Comparison of ENCODE assay signal across 8 cellular contexts in genomic region chr17:83081561-83082201, GRCh38. TPM values are rescaled to one million over a fixed set of nuclear protein-coding genes. Genes with fewer than 3 reads are reported as not detected.
DNase-seq lines count a peak whose midpoint lies in the region; ATAC-seq and TF ChIP-seq lines count a peak whose summit lies in the region.

No MANE protein-coding gene starts in this region.

- no peaks in the 10 kb centered on the region for H3K9me2 ChIP-seq in SU-DHL-6 (replicated peaks; ENCODE audit: insufficient read depth, low read length)

- H4K20me1 ChIP-seq in SU-DHL-6 (ENCODE audit: low read depth, low read length) = no peaks in the 10 kb centered on the region

- H3F3A ChIP-seq in SU-DHL-6 (ENCODE audit: insufficient read depth) = peaks cover 11% of the 10 kb centered on the region

- ATAC-seq in GM18907 (IDR thresholded peaks at IDR 0.05; ENCODE audit: unreplicated experiment) = no peak

- no peaks in the 10 kb centered on the region for H3K9me3 ChIP-seq in SU-DHL-6 (ENCODE audit: insufficient read depth, low read length)

- TF ChIP-seq CTCF in SU-DHL-6 (IDR thresholded peaks at IDR 0.05; ENCODE audit: insufficient read depth, low read length, poor library complexity, severe bottlenecking) (no peak), fibroblast of pulmonary artery (IDR thresholded peaks at IDR 0.05; ENCODE audit: low read length, missing control alignments) (no peak)

- H3K4me3 ChIP-seq in SU-DHL-6 (ENCODE audit: insufficient read depth, low read length, poor library complexity, severe bottlenecking) = no peak overlapping the region
- peak overlapping the region; percentile 59 for H3K4me3 ChIP-seq in fibroblast of pulmonary artery (replicated peaks; ENCODE audit: low read depth, low read length)

- intact Hi-C loops in posterior vena cava (cut with DNase I) = no loop called here

- peak overlapping the region; percentile 53 for H3K4me2 ChIP-seq in SU-DHL-6 (ENCODE audit: low read depth, low read length, poor library complexity, severe bottlenecking)

- no peaks in the 10 kb centered on the region for H3K36me3 ChIP-seq in SU-DHL-6 (ENCODE audit: low read length)

- no peaks in the 10 kb centered on the region for H3K27me3 ChIP-seq in SU-DHL-6 (ENCODE audit: low read length)

- peak overlapping the region; percentile 54 for H3K9ac ChIP-seq in SU-DHL-6 (ENCODE audit: low read length)

- peaks cover 12% of the 10 kb centered on the region; the same call in 1 of the 2 replicates for H3K79me2 ChIP-seq in SU-DHL-6 (ENCODE audit: insufficient read depth, low read length)

- H3K27ac ChIP-seq in SU-DHL-6 (ENCODE audit: low read depth, low read length) = peak overlapping the region; percentile 76

- DNase-seq in CD1c-positive myeloid dendritic cell (ENCODE audit: extremely low spot score) (peak; percentile 75), fibroblast of pulmonary artery (ENCODE audit: low read depth) (no peak), posterior vena cava (ENCODE audit: low spot score) (peak; percentile 92), UCSD-AML1 (lab: John Stamatoyannopoulos, UW; ENCODE audit: unreplicated experiment) (no peak)
- no peak for DNase-seq in effector CD8-positive, alpha-beta T cell (lab: John Stamatoyannopoulos, UW)
- DNase-seq in stimulated activated CD4-positive, alpha-beta T cell treated with anti-CD3 and anti-CD28 coated beads, Interleukin-15, amount 100 ng/mL, for 24 hours = no peak

- H2AFZ ChIP-seq in SU-DHL-6 (ENCODE audit: low read depth, low read length, severe bottlenecking) = no peak overlapping the region

RNA-seq across cellular contexts. Expression of gene METRNL, which starts 2.3 kb away (rescaled TPM):
- 100 to 1,000 TPM in 1 of 2 donors, 10 to 100 TPM in 1; 80.5 to 101 TPM for total RNA-seq in posterior vena cava

Comparison
In these comparisons a context has a peak if more than half of its experiments do, and no peak if none do; other contexts are left out.
1. DNase-seq: peak in CD1c-positive myeloid dendritic cell (single experiment) and posterior vena cava (single experiment); none in fibroblast of pulmonary artery (single experiment), effector CD8-positive, alpha-beta T cell (single experiment), stimulated activated CD4-positive, alpha-beta T cell treated with anti-CD3 and anti-CD28 coated beads, Interleukin-15, amount 100 ng/mL, for 24 hours (single experiment) and UCSD-AML1 (single experiment).